Comparison of ENCODE assay signal across 8 cellular contexts in genomic region chr18:79960161-79960801, GRCh38. TPM values are rescaled to one million over a fixed set of nuclear protein-coding genes. Genes with fewer than 3 reads are reported as not detected.
A peak's percentile ranks its signal among the peaks of the same experiment; 100 is the strongest.
DNase-seq lines count a peak whose midpoint lies in the region; ATAC-seq and TF ChIP-seq lines count a peak whose summit lies in the region.
"Not testable (repeated sequence)": the region's sequence is repeated elsewhere in the genome, so short reads cannot be mapped to it uniquely, and the experiment has no call there.

No MANE protein-coding gene starts in this region.

- not testable (repeated sequence) for H3K36me3 ChIP-seq in HUES64 (ENCODE audit: insufficient read depth, low read length); endodermal cell (ENCODE audit: control insufficient read depth, insufficient read depth, low read length)

- H3K4me1 Mint-ChIP-seq in activated T-helper 1 cell treated with anti-CD3 and anti-CD28 coated beads, Interleukin-12 subunit alpha, Interleukin-12 subunit beta, Interleukin-2, Interleukin-4 antibody, amounts not matched to agents 30 ng/mL and 10 ng/mL and 1 ng/mL, durations not matched to agents 14 hours and 24 hours and 36 hours (ENCODE audit: low read depth), result peaks cover 26% of the 10 kb centered on the region
- H3K4me1 Mint-ChIP-seq in endodermal cell (peaks cover 18% of the 10 kb centered on the region), memory B cell (peaks cover 23% of the 10 kb centered on the region)
- H3K4me1 Mint-ChIP-seq in stimulated activated naive B cell treated with anti-CD40 and anti-IgM and Interleukin-4, amounts not matched to agents 10 μg/mL and 1 μg/mL and 100 μg/mL, for 72 hours, result peaks cover 23 to 32% of the 10 kb centered on the region in 2 donors

- 4% methylated on average over 9 of the region's 12 CpGs for WGBS in HUES64
- WGBS in endodermal cell (ENCODE audit: insufficient coverage in 1 of 2, insufficient read length in 1 of 2), 2 experiments, result 8 to 10% methylated on average over 8 to 11 of the region's 12 CpGs

- H3K4me3 ChIP-seq in HUES64 (ENCODE audit: low read length), result peak overlapping the region; percentile 30
- peak overlapping the region; percentile 60 for H3K4me3 ChIP-seq in endodermal cell (ENCODE audit: low read length)

- not testable (repeated sequence) for H3K36me3 Mint-ChIP-seq in activated T-helper 1 cell treated with anti-CD3 and anti-CD28 coated beads, Interleukin-12 subunit alpha, Interleukin-12 subunit beta, Interleukin-2, Interleukin-4 antibody, amounts not matched to agents 30 ng/mL and 10 ng/mL and 1 ng/mL, durations not matched to agents 14 hours and 24 hours and 36 hours (ENCODE audit: low read depth); endodermal cell (ENCODE audit: low read depth); memory B cell; stimulated activated naive B cell treated with anti-CD40 and anti-IgM and Interleukin-4, amounts not matched to agents 10 μg/mL and 1 μg/mL and 100 μg/mL, for 72 hours

- H3K27ac Mint-ChIP-seq in activated T-helper 1 cell treated with anti-CD3 and anti-CD28 coated beads, Interleukin-12 subunit alpha, Interleukin-12 subunit beta, Interleukin-2, Interleukin-4 antibody, amounts not matched to agents 30 ng/mL and 10 ng/mL and 1 ng/mL, durations not matched to agents 14 hours and 24 hours and 36 hours; memory B cell: not testable (repeated sequence)
- H3K27ac Mint-ChIP-seq in endodermal cell, result peak overlapping the region; percentile 90
- H3K27ac Mint-ChIP-seq in stimulated activated naive B cell treated with anti-CD40 and anti-IgM and Interleukin-4, amounts not matched to agents 10 μg/mL and 1 μg/mL and 100 μg/mL, for 72 hours, result peak overlapping the region; percentile 77

- not testable (repeated sequence) for H3K9me3 Mint-ChIP-seq in activated T-helper 1 cell treated with anti-CD3 and anti-CD28 coated beads, Interleukin-12 subunit alpha, Interleukin-12 subunit beta, Interleukin-2, Interleukin-4 antibody, amounts not matched to agents 30 ng/mL and 10 ng/mL and 1 ng/mL, durations not matched to agents 14 hours and 24 hours and 36 hours; endodermal cell; memory B cell; stimulated activated naive B cell treated with anti-CD40 and anti-IgM and Interleukin-4, amounts not matched to agents 10 μg/mL and 1 μg/mL and 100 μg/mL, for 72 hours

- H3K9me3 ChIP-seq in HUES64 (ENCODE audit: insufficient read depth, low read depth, low read length); endodermal cell (ENCODE audit: control insufficient read depth, low read length): not testable (repeated sequence)

- H3K4me3 Mint-ChIP-seq in activated T-helper 1 cell treated with anti-CD3 and anti-CD28 coated beads, Interleukin-12 subunit alpha, Interleukin-12 subunit beta, Interleukin-2, Interleukin-4 antibody, amounts not matched to agents 30 ng/mL and 10 ng/mL and 1 ng/mL, durations not matched to agents 14 hours and 24 hours and 36 hours, result peak overlapping the region; percentile 53
- H3K4me3 Mint-ChIP-seq in endodermal cell (peak overlapping the region; percentile 26), memory B cell (peak overlapping the region; percentile 67)
- not testable (repeated sequence) for H3K4me3 Mint-ChIP-seq in stimulated activated naive B cell treated with anti-CD40 and anti-IgM and Interleukin-4, amounts not matched to agents 10 μg/mL and 1 μg/mL and 100 μg/mL, for 72 hours

- peak; percentile 19 for TF ChIP-seq CTCF in endodermal cell (conservative IDR thresholded peaks at IDR 0.05)

- DNase-seq in DMS153 (lab: John Stamatoyannopoulos, UW) (peak; percentile 83), NCI-H2196 (lab: John Stamatoyannopoulos, UW; ENCODE audit: unreplicated experiment) (peak; percentile 45), RPMI7951 (ENCODE audit: low read depth) (peak; percentile 51), endodermal cell (peak; percentile 74)
- DNase-seq in activated T-helper 1 cell treated with anti-CD3 and anti-CD28 coated beads, Interleukin-12 subunit alpha, Interleukin-12 subunit beta, Interleukin-2, Interleukin-4 antibody, amounts not matched to agents 30 ng/mL and 10 ng/mL and 1 ng/mL, durations not matched to agents 14 hours and 24 hours and 36 hours (ENCODE audit: low spot score); memory B cell (ENCODE audit: low spot score in 2 of 2); stimulated activated naive B cell treated with anti-CD40 and anti-IgM and Interleukin-4, amounts not matched to agents 10 μg/mL and 1 μg/mL and 100 μg/mL, for 72 hours: not testable (repeated sequence)

- H3K27me3 ChIP-seq in HUES64 (ENCODE audit: insufficient read depth, low read length), result peaks cover 83% of the 10 kb centered on the region
- H3K27me3 ChIP-seq in endodermal cell (ENCODE audit: control insufficient read depth, insufficient read depth, low read length, poor library complexity, severe bottlenecking), result not testable (repeated sequence)

- ATAC-seq in memory B cell (ENCODE audit: low read depth); stimulated activated naive B cell treated with anti-CD40 and anti-IgM and Interleukin-4, amounts not matched to agents 10 μg/mL and 1 μg/mL and 100 μg/mL, for 72 hours (replicated peaks): not testable (repeated sequence)

- H3K4me1 ChIP-seq in HUES64 (ENCODE audit: insufficient read depth, low read length), result peaks cover 23% of the 10 kb centered on the region
- H3K4me1 ChIP-seq in endodermal cell (ENCODE audit: control insufficient read depth, insufficient read depth, low read length), result not testable (repeated sequence)

- H3K9ac ChIP-seq in HUES64 (ENCODE audit: low read depth, low read length); endodermal cell (ENCODE audit: extremely low read depth, low read length, poor library complexity, severe bottlenecking): not testable (repeated sequence)

- intact Hi-C loops in activated T-helper 1 cell treated with anti-CD3 and anti-CD28 coated beads, Interleukin-12 subunit alpha, Interleukin-12 subunit beta, Interleukin-2, Interleukin-4 antibody, amounts not matched to agents 30 ng/mL and 10 ng/mL and 1 ng/mL, durations not matched to agents 14 hours and 24 hours and 36 hours (cut with micrococcal nuclease), result loop anchor here (1.0 kb wide), 1 partner anchor 9 kb away; the partner anchor contains the start of gene SLC66A2

- H3K27ac ChIP-seq in HUES64 (ENCODE audit: low read depth, low read length); endodermal cell (ENCODE audit: low read depth, low read length): not testable (repeated sequence)

- not testable (repeated sequence) for H3K27me3 Mint-ChIP-seq in activated T-helper 1 cell treated with anti-CD3 and anti-CD28 coated beads, Interleukin-12 subunit alpha, Interleukin-12 subunit beta, Interleukin-2, Interleukin-4 antibody, amounts not matched to agents 30 ng/mL and 10 ng/mL and 1 ng/mL, durations not matched to agents 14 hours and 24 hours and 36 hours (ENCODE audit: insufficient read depth); memory B cell; stimulated activated naive B cell treated with anti-CD40 and anti-IgM and Interleukin-4, amounts not matched to agents 10 μg/mL and 1 μg/mL and 100 μg/mL, for 72 hours
- peaks cover 85% of the 10 kb centered on the region for H3K27me3 Mint-ChIP-seq in endodermal cell (ENCODE audit: insufficient read depth)

RNA-seq across cellular contexts. Expression of gene HSBP1L1, which starts 4.2 kb away (rescaled TPM):
- polyA plus RNA-seq in HUES64 (2013, experiment 1 of 2), result 0.95 TPM
- polyA plus RNA-seq in HUES64 (2013, experiment 2 of 2), result 0.63 TPM
- total RNA-seq in RPMI7951 (2014; rRNA removed; shearing (Covaris generic)), result 1.6 and 5.0 TPM in 2 replicates
- 9.0 and 10.0 TPM in 2 replicates for total RNA-seq in activated T-helper 1 cell treated with anti-CD3 and anti-CD28 coated beads, Interleukin-12 subunit alpha, Interleukin-12 subunit beta, Interleukin-2, Interleukin-4 antibody, amounts not matched to agents 30 ng/mL and 10 ng/mL and 1 ng/mL, durations not matched to agents 14 hours and 24 hours and 36 hours
- total RNA-seq in endodermal cell, result 1 to 10 TPM; 2.6 to 2.7 TPM
- polyA plus RNA-seq in endodermal cell (2013, experiment 1 of 2), result 4.1 TPM
- polyA plus RNA-seq in endodermal cell (2013, experiment 2 of 2), result 2.8 TPM

RNA-seq across cellular contexts. Expression of gene SLC66A2, which starts 8.8 kb away (rescaled TPM):
- 9.7 TPM for polyA plus RNA-seq in HUES64 (2013, experiment 1 of 2)
- polyA plus RNA-seq in HUES64 (2013, experiment 2 of 2), result 10.4 TPM
- 15.4 and 19.6 TPM in 2 replicates for total RNA-seq in RPMI7951 (2014; rRNA removed; shearing (Covaris generic))
- total RNA-seq in activated T-helper 1 cell treated with anti-CD3 and anti-CD28 coated beads, Interleukin-12 subunit alpha, Interleukin-12 subunit beta, Interleukin-2, Interleukin-4 antibody, amounts not matched to agents 30 ng/mL and 10 ng/mL and 1 ng/mL, durations not matched to agents 14 hours and 24 hours and 36 hours, result 49.2 and 54.6 TPM in 2 replicates
- 10 to 100 TPM; 30.3 to 32.4 TPM for total RNA-seq in endodermal cell
- polyA plus RNA-seq in endodermal cell (2013, experiment 1 of 2), result 16.2 TPM
- 16.9 TPM for polyA plus RNA-seq in endodermal cell (2013, experiment 2 of 2)

RNA-seq across cellular contexts. Expression of gene TXNL4A, which starts 28.1 kb away (rescaled TPM):
- polyA plus RNA-seq in HUES64 (2013, experiment 1 of 2), result 175 TPM
- polyA plus RNA-seq in HUES64 (2013, experiment 2 of 2), result 158 TPM
- total RNA-seq in RPMI7951 (2014; rRNA removed; shearing (Covaris generic)), result 79.0 and 81.0 TPM in 2 replicates
- 190 and 198 TPM in 2 replicates for total RNA-seq in activated T-helper 1 cell treated with anti-CD3 and anti-CD28 coated beads, Interleukin-12 subunit alpha, Interleukin-12 subunit beta, Interleukin-2, Interleukin-4 antibody, amounts not matched to agents 30 ng/mL and 10 ng/mL and 1 ng/mL, durations not matched to agents 14 hours and 24 hours and 36 hours
- total RNA-seq in endodermal cell, result 100 to 1,000 TPM; 117 to 138 TPM
- 151 TPM for polyA plus RNA-seq in endodermal cell (2013, experiment 1 of 2)
- polyA plus RNA-seq in endodermal cell (2013, experiment 2 of 2), result 154 TPM
